In the genomic region with DNA sequence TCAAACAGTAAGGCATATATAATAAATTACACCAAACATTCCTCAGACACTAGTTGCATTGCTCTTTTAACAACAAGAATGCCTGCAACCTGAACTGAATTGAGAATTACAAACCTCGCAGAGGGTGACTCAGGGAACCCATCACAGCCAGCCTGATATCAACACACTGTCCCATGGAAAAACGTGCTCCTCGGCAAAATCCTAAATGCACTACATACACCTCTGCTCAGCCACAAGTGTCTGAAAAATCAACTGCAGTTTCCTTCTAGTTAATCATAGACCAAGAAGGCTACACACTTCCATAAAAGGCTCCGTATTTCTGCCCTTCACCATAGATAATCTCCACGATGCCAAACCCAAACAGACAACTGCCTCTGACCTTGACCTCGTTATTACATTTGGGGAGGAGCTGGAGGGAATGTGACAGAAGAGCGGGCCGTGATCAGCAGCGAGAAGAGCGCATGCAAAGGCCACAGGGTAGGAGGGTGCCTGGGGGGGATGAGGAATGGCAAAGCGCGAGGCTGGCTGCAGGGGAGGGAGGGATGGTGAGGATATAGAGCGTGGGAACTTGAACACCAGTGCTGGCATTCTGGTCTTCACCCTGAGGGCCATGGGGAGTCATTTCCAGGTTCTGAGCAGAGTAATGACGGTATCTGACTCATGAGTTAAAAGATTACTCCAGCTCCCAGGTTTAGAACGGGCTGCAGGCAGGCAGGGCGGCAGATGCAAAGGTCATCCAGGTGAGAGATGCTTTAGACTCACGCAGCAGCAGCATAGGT, we compare ENCODE assay signal across 12 cellular contexts.
DNase-seq lines count a peak whose midpoint lies in the region; ATAC-seq and TF ChIP-seq lines count a peak whose summit lies in the region.
"Had no signal": no experiment of that assay in that cellular context is flagged by ENCODE, and none has a peak within 500 bp of the region (broad histone marks: within the 10 kb centered on the region; RNA-seq: fewer than 3 reads in every experiment).

No MANE protein-coding gene starts in this region.

- H3K27me3 ChIP-seq in foreskin keratinocyte (no peaks in the 10 kb centered on the region), A673 (replicated peaks; ENCODE audit: insufficient read depth, low read depth, low read length, poor library complexity) (no peaks in the 10 kb centered on the region)

- TF ChIP-seq CTCF in foreskin keratinocyte (conservative IDR thresholded peaks at IDR 0.05), result no peak
- no peak for TF ChIP-seq CTCF in osteocyte (IDR thresholded peaks at IDR 0.05)
- TF ChIP-seq CTCF in A673 (conservative IDR thresholded peaks at IDR 0.05; ENCODE audit: low read depth, low read length), result no peak

- intact Hi-C loops in A673 (cut with micrococcal nuclease; ENCODE audit: unreplicated experiment), result loop anchor here (10.0 kb wide), 1 partner anchor 442 kb away; no protein-coding TSS in a partner anchor

- H3K27ac ChIP-seq in foreskin keratinocyte, result peak overlapping the region; percentile 57
- no peak overlapping the region for H3K27ac ChIP-seq in A673 (ENCODE audit: low read depth, low read length, poor library complexity, severe bottlenecking)

- peaks cover 65% of the 10 kb centered on the region for H3K36me3 Mint-ChIP-seq in T-cell
- H3K36me3 Mint-ChIP-seq in osteocyte (ENCODE audit: unreplicated experiment), result peaks cover 14% of the 10 kb centered on the region

- peak overlapping the region in 1 of 3 donors; percentile 32 for H3K4me3 Mint-ChIP-seq in T-cell
- H3K4me3 Mint-ChIP-seq in osteocyte (ENCODE audit: unreplicated experiment), result no peak overlapping the region
- H3K4me3 Mint-ChIP-seq: activated B cell treated with CpG ODN at 0.5 μM for 24 hours had no signal

- DNase-seq in activated CD4-positive, CD25-positive, alpha-beta regulatory T cell (lab: John Stamatoyannopoulos, UW), result no peak
- DNase-seq in T-cell, result no peak
- DNase-seq in foreskin keratinocyte, result peak; percentile 66 to 88
- DNase-seq in osteocyte (ENCODE audit: extremely low spot score, unreplicated experiment), result no peak
- no peak for DNase-seq in A673 (ENCODE audit: low spot score)
- DNase-seq: activated B cell treated with CpG ODN at 0.5 μM for 24 hours, GF-D8, left ventricle myocardium superior, NCI-H187 treated with DMSO at 0.1 percent for 48 hours had no signal

- H3K36me3 ChIP-seq in A673 (ENCODE audit: insufficient read depth, low read length, poor library complexity, severe bottlenecking), result peaks cover 7% of the 10 kb centered on the region

- POLR2A ChIA-PET in T-cell (lab: Charles Lee) (no interaction called here), A673 (lab: Charles Lee; ENCODE audit: low non-redundant PET) (no interaction called here)

- H3K4me1 Mint-ChIP-seq in T-cell (peaks cover 90 to 96% (median 95%) of the 10 kb centered on the region in 3 donors), osteocyte (ENCODE audit: unreplicated experiment) (peaks cover 37% of the 10 kb centered on the region)

- H3K9me3 ChIP-seq in A673 (ENCODE audit: low read depth, low read length, poor library complexity, severe bottlenecking), result no peaks in the 10 kb centered on the region

- no peaks in the 10 kb centered on the region for H3K9me3 Mint-ChIP-seq in T-cell
- no peaks in the 10 kb centered on the region for H3K9me3 Mint-ChIP-seq in osteocyte (ENCODE audit: unreplicated experiment)
- H3K9me3 Mint-ChIP-seq: activated B cell treated with CpG ODN at 0.5 μM for 24 hours had no signal

- no TSS peak for BruUV-seq in A673 (replicated peaks; lab: Mats Ljungman, UMichigan)

- H3K27me3 Mint-ChIP-seq in T-cell, result no peaks in the 10 kb centered on the region
- H3K27me3 Mint-ChIP-seq in osteocyte (ENCODE audit: unreplicated experiment), result no peaks in the 10 kb centered on the region
- H3K27me3 Mint-ChIP-seq: activated B cell treated with CpG ODN at 0.5 μM for 24 hours had no signal

- CTCF ChIA-PET in T-cell (lab: Charles Lee), result interaction anchor here in 1 of 2 donors (1.3 kb wide), 1 partner anchor 9 kb away, joined by 3 read pairs; no protein-coding TSS in a partner anchor
- CTCF ChIA-PET in A673 (lab: Charles Lee), result no interaction called here

- ATAC-seq in activated CD4-positive, CD25-positive, alpha-beta regulatory T cell treated with anti-CD3 and anti-CD28 coated beads, Interleukin-2, amount 50 U/mL, for 24 hours, result peak; percentile 32 to 46
- ATAC-seq in T-cell (replicated peaks in 1 of 4) (no peak), foreskin keratinocyte (peak; percentile 96), HG02884 (IDR thresholded peaks at IDR 0.05; ENCODE audit: unreplicated experiment) (no peak), HG03460 (IDR thresholded peaks at IDR 0.05; ENCODE audit: unreplicated experiment) (no peak)
- ATAC-seq: left ventricle myocardium superior had no signal

- H3K27ac Mint-ChIP-seq in T-cell (peak overlapping the region; percentile 60 to 72), osteocyte (ENCODE audit: unreplicated experiment) (peak overlapping the region; percentile 70)

- H3K4me1 ChIP-seq in foreskin keratinocyte (no peaks in the 10 kb centered on the region), A673 (ENCODE audit: insufficient read depth, low read length, poor library complexity, severe bottlenecking) (no peaks in the 10 kb centered on the region)

- H3K4me3 ChIP-seq in A673 (ENCODE audit: low read depth, low read length, poor library complexity, severe bottlenecking), result no peak overlapping the region

Comparison
In these comparisons a context has a peak if more than half of its experiments do, and no peak if none do; other contexts are left out.
1. ATAC-seq: peak in activated CD4-positive, CD25-positive, alpha-beta regulatory T cell treated with anti-CD3 and anti-CD28 coated beads, Interleukin-2, amount 50 U/mL, for 24 hours (2 of 2) and foreskin keratinocyte (single experiment); none in T-cell (0 of 4), HG02884 (single experiment) and HG03460 (single experiment).
2. DNase-seq: peak in foreskin keratinocyte (2 of 2); none in activated CD4-positive, CD25-positive, alpha-beta regulatory T cell (0 of 4), T-cell (0 of 34), osteocyte (single experiment) and A673 (single experiment).